Comparison of ENCODE assay signal across 11 cellular contexts in genomic region chr17:72719206-72719581, GRCh38.
DNase-seq lines count a peak whose midpoint lies in the region; ATAC-seq and TF ChIP-seq lines count a peak whose summit lies in the region.
"Had no signal": no experiment of that assay in that cellular context is flagged by ENCODE, and none has a peak within 500 bp of the region (broad histone marks: within the 10 kb centered on the region; RNA-seq: fewer than 3 reads in every experiment).

No MANE protein-coding gene starts in this region.

- H3K36me3 ChIP-seq in DND-41 (ENCODE audit: insufficient read depth, low read length) = no peaks in the 10 kb centered on the region
- 0 out of 2 replicates have a peak, but pooled peaks cover 11% of the 10 kb centered on the region for H3K36me3 ChIP-seq in Karpas-422 (ENCODE audit: insufficient read depth, low read length)

- H4K20me1 ChIP-seq in DND-41 (ENCODE audit: insufficient read depth, low read length) (no peaks in the 10 kb centered on the region), Karpas-422 (ENCODE audit: insufficient read depth, low read depth, low read length) (no peaks in the 10 kb centered on the region)

- TF ChIP-seq CTCF in DND-41 (IDR thresholded peaks at IDR 0.05; ENCODE audit: borderline replicate concordance, extremely low read depth, low read length, poor library complexity, severe bottlenecking) (no peak), osteocyte (IDR thresholded peaks at IDR 0.05) (no peak), WTC11 (IDR thresholded peaks at IDR 0.05) (no peak)

- H3K4me3 Mint-ChIP-seq in activated naive CD8-positive, alpha-beta T cell treated with anti-CD3 and anti-CD28 coated beads for 36 hours = peak overlapping the region; percentile 62
- H3K4me3 Mint-ChIP-seq in osteocyte (ENCODE audit: unreplicated experiment) = no peak overlapping the region
- H3K4me3 Mint-ChIP-seq in WTC11 = no peak overlapping the region
- H3K4me3 Mint-ChIP-seq: activated B cell treated with CpG ODN at 0.5 μM for 24 hours had no signal

- no peak for DNase-seq in DND-41
- no peak for DNase-seq in activated naive CD8-positive, alpha-beta T cell treated with anti-CD3 and anti-CD28 coated beads for 36 hours
- no peak for DNase-seq in osteocyte (ENCODE audit: extremely low spot score, unreplicated experiment)
- DNase-seq in DMS 273 (lab: John Stamatoyannopoulos, UW; ENCODE audit: unreplicated experiment) = no peak
- no peak for DNase-seq in WTC11 (ENCODE audit: low spot score)
- DNase-seq in Karpas-422 = no peak
- DNase-seq: activated B cell treated with CpG ODN at 0.5 μM for 24 hours, cerebellar nuclear complex, COR-L47 had no signal

- no peaks in the 10 kb centered on the region for H3K9me2 ChIP-seq in Karpas-422 (replicated peaks; ENCODE audit: insufficient read depth, low read length)

- H3K4me1 ChIP-seq in DND-41 (ENCODE audit: insufficient read depth, low read length) (peaks cover 24% of the 10 kb centered on the region), Karpas-422 (ENCODE audit: low read length) (no peaks in the 10 kb centered on the region)

- H3K9ac ChIP-seq in DND-41 (ENCODE audit: low read depth, low read length) (peak overlapping the region; percentile 31), Karpas-422 (ENCODE audit: low read length) (no peak overlapping the region)

- no peaks in the 10 kb centered on the region for H3K9me3 Mint-ChIP-seq in activated naive CD8-positive, alpha-beta T cell treated with anti-CD3 and anti-CD28 coated beads for 36 hours
- no peaks in the 10 kb centered on the region for H3K9me3 Mint-ChIP-seq in osteocyte (ENCODE audit: unreplicated experiment)
- no peaks in the 10 kb centered on the region for H3K9me3 Mint-ChIP-seq in WTC11
- H3K9me3 Mint-ChIP-seq: activated B cell treated with CpG ODN at 0.5 μM for 24 hours had no signal

- H3K79me2 ChIP-seq in DND-41 (ENCODE audit: insufficient read depth, low read length) (no peaks in the 10 kb centered on the region), Karpas-422 (ENCODE audit: low read length) (no peaks in the 10 kb centered on the region)

- H3K4me3 ChIP-seq in DND-41 (ENCODE audit: low read depth in 1 of 2, low read length in 2 of 2) (peak overlapping the region in 1 of 2 experiments; percentile 35; a peak in 2 of 4 replicates), Karpas-422 (ENCODE audit: low read length) (no peak overlapping the region)

- H3K9me3 ChIP-seq in DND-41 (ENCODE audit: insufficient read depth, low read length, severe bottlenecking) (no peaks in the 10 kb centered on the region), Karpas-422 (ENCODE audit: low read length) (no peaks in the 10 kb centered on the region)

- peak overlapping the region; percentile 78 for H3K27ac Mint-ChIP-seq in activated naive CD8-positive, alpha-beta T cell treated with anti-CD3 and anti-CD28 coated beads for 36 hours
- peak overlapping the region; percentile 70 for H3K27ac Mint-ChIP-seq in osteocyte (ENCODE audit: unreplicated experiment)
- no peak overlapping the region; the same call in 1 of the 2 replicates for H3K27ac Mint-ChIP-seq in WTC11
- H3K27ac Mint-ChIP-seq: activated B cell treated with CpG ODN at 0.5 μM for 24 hours had no signal

- peak overlapping the region; percentile 59 for H2AFZ ChIP-seq in DND-41 (ENCODE audit: low read depth, low read length)
- no peak overlapping the region for H2AFZ ChIP-seq in Karpas-422 (ENCODE audit: low read length)

- CTCF ChIA-PET in WTC11 (lab: Charles Lee) = interaction anchor here (0.8 to 4.3 kb wide), 5 partner anchors 116 to 267 kb away, joined by 3 to 33 read pairs (median 5); no protein-coding TSS in a partner anchor

- H3K4me2 ChIP-seq in DND-41 (ENCODE audit: insufficient read depth, low read length) = peak overlapping the region; percentile 57
- H3K4me2 ChIP-seq in Karpas-422 (ENCODE audit: low read depth, low read length, poor library complexity, severe bottlenecking) = no peak overlapping the region

- H3K27ac ChIP-seq in DND-41 (ENCODE audit: low read length) (peak overlapping the region; percentile 65), Karpas-422 (ENCODE audit: low read length) (no peak overlapping the region)

- ATAC-seq in DND-41 (ENCODE audit: insufficient read depth, low read depth) (no peak), HG02943 (IDR thresholded peaks at IDR 0.05; ENCODE audit: low read depth, unreplicated experiment) (peak; percentile 6), WTC11 (no peak)
- ATAC-seq: sciatic nerve had no signal

- H3K27me3 ChIP-seq in DND-41 (ENCODE audit: insufficient read depth, low read length, poor library complexity) (no peaks in the 10 kb centered on the region), Karpas-422 (ENCODE audit: low read length) (no peaks in the 10 kb centered on the region)

- no peaks in the 10 kb centered on the region for H3K27me3 Mint-ChIP-seq in activated naive CD8-positive, alpha-beta T cell treated with anti-CD3 and anti-CD28 coated beads for 36 hours
- H3K27me3 Mint-ChIP-seq in osteocyte (ENCODE audit: unreplicated experiment) (no peaks in the 10 kb centered on the region), WTC11 (ENCODE audit: low read depth) (no peaks in the 10 kb centered on the region)
- H3K27me3 Mint-ChIP-seq: activated B cell treated with CpG ODN at 0.5 μM for 24 hours had no signal

- POLR2A ChIA-PET in WTC11 (lab: Charles Lee) = no interaction called here

- peaks cover 20% of the 10 kb centered on the region for H3K4me1 Mint-ChIP-seq in activated naive CD8-positive, alpha-beta T cell treated with anti-CD3 and anti-CD28 coated beads for 36 hours
- H3K4me1 Mint-ChIP-seq in osteocyte (ENCODE audit: unreplicated experiment) (peaks cover 55% of the 10 kb centered on the region), WTC11 (peaks cover 39% of the 10 kb centered on the region)

- peaks cover 2% of the 10 kb centered on the region for H3K36me3 Mint-ChIP-seq in activated naive CD8-positive, alpha-beta T cell treated with anti-CD3 and anti-CD28 coated beads for 36 hours
- peaks cover 2% of the 10 kb centered on the region for H3K36me3 Mint-ChIP-seq in osteocyte (ENCODE audit: unreplicated experiment)
- H3K36me3 Mint-ChIP-seq in WTC11 = no peaks in the 10 kb centered on the region

TF ChIP-seq in WTC11, 78 proteins besides CTCF, POLR2A, EP300 and RAD21 (continues in another document):
- no peak for TF ChIP-seq TEAD4 (CRISPR knock-in tag; IDR thresholded peaks at IDR 0.05)
- TF ChIP-seq USF2 (CRISPR knock-in tag; IDR thresholded peaks at IDR 0.05) = no peak
- TF ChIP-seq E2F4 (CRISPR knock-in tag; IDR thresholded peaks at IDR 0.05; ENCODE audit: borderline replicate concordance, low read depth) = no peak
- no peak for TF ChIP-seq TCF7 (CRISPR knock-in tag; IDR thresholded peaks at IDR 0.05; ENCODE audit: low read depth)
- TF ChIP-seq, protein P1, sequence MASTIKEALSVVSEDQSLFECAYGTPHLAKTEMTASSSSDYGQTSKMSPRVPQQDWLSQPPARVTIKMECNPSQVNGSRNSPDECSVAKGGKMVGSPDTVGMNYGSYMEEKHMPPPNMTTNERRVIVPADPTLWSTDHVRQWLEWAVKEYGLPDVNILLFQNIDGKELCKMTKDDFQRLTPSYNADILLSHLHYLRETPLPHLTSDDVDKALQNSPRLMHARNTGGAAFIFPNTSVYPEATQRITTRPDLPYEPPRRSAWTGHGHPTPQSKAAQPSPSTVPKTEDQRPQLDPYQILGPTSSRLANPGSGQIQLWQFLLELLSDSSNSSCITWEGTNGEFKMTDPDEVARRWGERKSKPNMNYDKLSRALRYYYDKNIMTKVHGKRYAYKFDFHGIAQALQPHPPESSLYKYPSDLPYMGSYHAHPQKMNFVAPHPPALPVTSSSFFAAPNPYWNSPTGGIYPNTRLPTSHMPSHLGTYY (CRISPR knock-in tag; IDR thresholded peaks at IDR 0.05) = no peak
- no peak for TF ChIP-seq EMX1 (CRISPR knock-in tag; IDR thresholded peaks at IDR 0.05)
- no peak for TF ChIP-seq ZMAT4 (CRISPR knock-in tag; IDR thresholded peaks at IDR 0.05)
- TF ChIP-seq ZNF317 (CRISPR knock-in tag; IDR thresholded peaks at IDR 0.05; ENCODE audit: borderline replicate concordance, low read depth) = no peak
- no peak for TF ChIP-seq SMAD4 (CRISPR knock-in tag; IDR thresholded peaks at IDR 0.05)
